Comparison of ENCODE assay signal across 1 cellular context in genomic region chr15:65516997-65517865, GRCh38.
TF ChIP-seq lines count a peak whose summit lies in the region.

Gene DPP8, minus strand, starts transcription at chr15:65517689. Its CDS starts 5,136 bp downstream, at chr15:65512553.

TF ChIP-seq in SK-N-SH, 30 proteins besides CTCF, POLR2A, EP300 and RAD21 (continued from another document):
- peak; percentile 74 for TF ChIP-seq REST (IDR thresholded peaks at IDR 0.05; ENCODE audit: low read depth, low read length)
- TF ChIP-seq RCOR1 (IDR thresholded peaks at IDR 0.05; ENCODE audit: low read length) = no peak
- TF ChIP-seq ZBTB33 (IDR thresholded peaks at IDR 0.05; ENCODE audit: borderline replicate concordance, low read depth) = no peak
- peak; percentile 88 for TF ChIP-seq ELF1 (IDR thresholded peaks at IDR 0.05)
- peak; percentile 89 for TF ChIP-seq GABPA (IDR thresholded peaks at IDR 0.05; ENCODE audit: low read depth)
- TF ChIP-seq FOSL2 (IDR thresholded peaks at IDR 0.05; ENCODE audit: borderline replicate concordance, low read depth) = no peak
- TF ChIP-seq POLR2AphosphoS5 (IDR thresholded peaks at IDR 0.05; ENCODE audit: low read depth, low read length) = peak; percentile 85
- TF ChIP-seq EZH2phosphoT487 (IDR thresholded peaks at IDR 0.05; ENCODE audit: borderline replicate concordance, low read depth) = no peak
- TF ChIP-seq RFX5 (IDR thresholded peaks at IDR 0.05; ENCODE audit: low read length) = 0 out of 2 replicates have a peak, but pooled peaks have one; percentile 13
- TF ChIP-seq NRF1 (IDR thresholded peaks at IDR 0.05; ENCODE audit: low read depth, low read length) = no peak
- TF ChIP-seq FOXM1 (IDR thresholded peaks at IDR 0.05; ENCODE audit: low read depth) = no peak
- no peak; the same call in 1 of the 2 replicates for TF ChIP-seq GATA2 (CRISPR knock-in tag; IDR thresholded peaks at IDR 0.05)
- peak; percentile 40; the same call in 1 of the 2 replicates for TF ChIP-seq NFIC (IDR thresholded peaks at IDR 0.05; ENCODE audit: borderline replicate concordance)
- peak; percentile 81 for TF ChIP-seq CHD2 (IDR thresholded peaks at IDR 0.05; ENCODE audit: low read length, partially characterized antibody)
- TF ChIP-seq TCF12 (IDR thresholded peaks at IDR 0.05) = peak; percentile 17; the same call in 1 of the 2 replicates
- TF ChIP-seq MXI1 (IDR thresholded peaks at IDR 0.05; ENCODE audit: low read depth, low read length) = peak; percentile 83
- TF ChIP-seq MEF2A (IDR thresholded peaks at IDR 0.05; ENCODE audit: borderline replicate concordance, low read depth) = no peak
